In genomic region chr6:33620584-33621395, GRCh38 we compare ENCODE assay signal across 1 cellular context.
TF ChIP-seq lines count a peak whose summit lies in the region.

TSS of gene ITPR3 (plus strand) at chr6:33621322. CDS start at chr6:33621603, 281 bp downstream.

TF ChIP-seq in HEK293, 187 proteins besides CTCF, POLR2A, EP300 and RAD21 (continued from another document):
- TF ChIP-seq KLF10 (tag by site-specific recombination; IDR thresholded peaks at IDR 0.05) = peak; percentile 44; the same call in 1 of the 2 replicates
